9 cellular contexts compared by ENCODE assay signal in the genomic region with DNA sequence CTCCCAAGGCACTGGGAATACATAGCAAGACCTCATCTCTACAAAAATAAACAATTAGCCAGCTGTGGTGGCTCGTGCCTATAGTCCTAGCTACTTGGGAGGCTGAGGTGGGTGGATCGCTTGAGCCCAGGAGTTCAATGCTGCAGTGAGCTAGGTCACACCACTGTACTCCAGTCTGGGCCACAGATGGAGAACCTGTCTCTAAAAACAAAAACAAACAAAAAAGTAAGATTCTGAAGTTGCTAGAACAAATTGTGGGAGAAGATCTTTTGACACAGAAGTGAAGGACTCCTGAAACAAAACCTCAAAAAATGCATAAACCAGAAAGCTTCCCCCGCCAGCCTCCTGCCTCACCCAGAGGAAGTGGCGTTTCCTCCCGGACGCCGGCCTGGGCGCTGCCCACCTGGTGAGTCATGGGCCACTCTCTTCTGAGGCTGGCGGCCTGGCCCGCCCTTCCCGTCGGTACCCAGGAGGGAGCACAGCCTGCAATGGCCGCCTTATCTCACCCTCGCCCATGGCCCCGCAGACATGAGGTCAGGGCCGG. TPM values are rescaled to one million over a fixed set of nuclear protein-coding genes. Genes with fewer than 3 reads are reported as not detected.
DNase-seq lines count a peak whose midpoint lies in the region; ATAC-seq, FAIRE-seq and TF ChIP-seq lines count a peak whose summit lies in the region.
"Had no signal": no experiment of that assay in that cellular context is flagged by ENCODE, and none has a peak within 500 bp of the region (broad histone marks: within the 10 kb centered on the region; RNA-seq: fewer than 3 reads in every experiment).

No MANE protein-coding gene starts in this region.

- DNase-seq in activated effector memory CD4-positive, alpha-beta T cell treated with Interleukin-2 at 50 U/mL for 16 hours, result peak; percentile 17
- no peak for DNase-seq in activated effector memory CD4-positive, alpha-beta T cell treated with anti-CD3 and anti-CD28 coated beads, Interleukin-2, amount 50 U/mL, for 16 hours
- DNase-seq in glomerular visceral epithelial cell (ENCODE audit: extremely low spot score) (peak; percentile 82), stomach (peak; percentile 63), nucleus accumbens (lab: John Stamatoyannopoulos, UW) (no peak), GM12892 (ENCODE audit: insufficient read length) (no peak)

- 38 to 45% (median 43%) methylated on average over 12 to 16 of the region's 16 CpGs for WGBS in stomach, 5 donors

- TF ChIP-seq POLR2A in stomach (IDR thresholded peaks at IDR 0.05) (no peak), GM12892 (IDR thresholded peaks at IDR 0.05; ENCODE audit: low read depth, low read length) (no peak)

- no peaks in the 10 kb centered on the region for H3K9me3 ChIP-seq in stomach

- H3K4me3 Mint-ChIP-seq in T-helper 1 cell treated with Interleukin-12 subunit alpha and Interleukin-12 subunit beta and Interleukin-4 antibody, amounts not matched to agents 30 μg/mL and 1 μg/mL, for 36 hours, result peak overlapping the region; percentile 12

- no peaks in the 10 kb centered on the region for H3K9me3 Mint-ChIP-seq in T-helper 1 cell treated with Interleukin-12 subunit alpha and Interleukin-12 subunit beta and Interleukin-4 antibody, amounts not matched to agents 30 μg/mL and 1 μg/mL, for 36 hours

- no peaks in the 10 kb centered on the region for H3K36me3 ChIP-seq in stomach

- no peaks in the 10 kb centered on the region for H3K27me3 Mint-ChIP-seq in T-helper 1 cell treated with Interleukin-12 subunit alpha and Interleukin-12 subunit beta and Interleukin-4 antibody, amounts not matched to agents 30 μg/mL and 1 μg/mL, for 36 hours (ENCODE audit: low read depth)

- TF ChIP-seq EP300 in stomach (IDR thresholded peaks at IDR 0.05), result no peak

- H3K4me3 ChIP-seq in stomach, result no peak overlapping the region
- H3K4me3 ChIP-seq: skin epidermis had no signal

- H3K27me3 ChIP-seq in stomach, result no peaks in the 10 kb centered on the region

- no peaks in the 10 kb centered on the region for H3K36me3 Mint-ChIP-seq in T-helper 1 cell treated with Interleukin-12 subunit alpha and Interleukin-12 subunit beta and Interleukin-4 antibody, amounts not matched to agents 30 μg/mL and 1 μg/mL, for 36 hours (ENCODE audit: low read depth)

- H3K27ac Mint-ChIP-seq in T-helper 1 cell treated with Interleukin-12 subunit alpha and Interleukin-12 subunit beta and Interleukin-4 antibody, amounts not matched to agents 30 μg/mL and 1 μg/mL, for 36 hours, result peak overlapping the region; percentile 77

- ATAC-seq in GM18519 (IDR thresholded peaks at IDR 0.05; ENCODE audit: low FRiP score, unreplicated experiment), result no peak

- no peak for FAIRE-seq in GM12892 (lab: Jason Lieb, UNC)

- peaks cover 25 to 59% (median 45%) of the 10 kb centered on the region in 4 donors for H3K4me1 ChIP-seq in stomach

- intact Hi-C loops in stomach (cut with DNase I; ENCODE audit: low total_unique reads), result no loop called here

- TF ChIP-seq CTCF in stomach (IDR thresholded peaks at IDR 0.05), result no peak

- H3K4me1 Mint-ChIP-seq in T-helper 1 cell treated with Interleukin-12 subunit alpha and Interleukin-12 subunit beta and Interleukin-4 antibody, amounts not matched to agents 30 μg/mL and 1 μg/mL, for 36 hours (ENCODE audit: low read depth), result peaks cover 8% of the 10 kb centered on the region

- H3K27ac ChIP-seq in stomach, result peak overlapping the region in 4 of 5 donors; percentile 18 to 86 (median 54)

RNA-seq across cellular contexts. Expression of a gene that starts 25.4 kb away (rescaled TPM):
- total RNA-seq in stomach, result 100 to 1,000 TPM in 3 of 5 donors, 10 to 100 TPM in 2; 30.3 to 274 (median 122) TPM
- 10 to 100 TPM; 19.4 to 57.6 (median 28.8) TPM for polyA plus RNA-seq in stomach
- not detected for polyA plus RNA-seq in GM12892 (2012; ENCODE audit: missing spikeins)

Comparison
In these comparisons a context has a peak if more than half of its experiments do, and no peak if none do; other contexts are left out.
1. DNase-seq: peak in activated effector memory CD4-positive, alpha-beta T cell treated with Interleukin-2 at 50 U/mL for 16 hours (single experiment), glomerular visceral epithelial cell (single experiment) and stomach (single experiment); none in activated effector memory CD4-positive, alpha-beta T cell treated with anti-CD3 and anti-CD28 coated beads, Interleukin-2, amount 50 U/mL, for 16 hours (single experiment), nucleus accumbens (0 of 56) and GM12892 (single experiment).